ENCODE assay signal across 29 cellular contexts in genomic region chr5:81180780-81181179, GRCh38. TPM values are rescaled to one million over a fixed set of nuclear protein-coding genes. Genes with fewer than 3 reads are reported as not detected.
"Had no signal": no experiment of that assay in that cellular context is flagged by ENCODE, and none has a peak within 500 bp of the region (broad histone marks: within the 10 kb centered on the region; RNA-seq: fewer than 3 reads in every experiment).

No MANE protein-coding gene starts in this region.

- H3K27ac Mint-ChIP-seq: dendritic cell treated with granulocyte-macrophage colony-stimulating factor and Interleukin-4, amounts not matched to agents 40 ng/mL and 50 ng/mL, for 4 days; endodermal cell; natural killer cell; stimulated activated effector memory CD8-positive, alpha-beta T cell treated with anti-CD3 and anti-CD28 coated beads, Interleukin-12 subunit alpha, Interleukin-12 subunit beta, amount 100 ng/mL, for 72 hours; type B pancreatic cell had no signal

- H3K36me3 ChIP-seq: gastrocnemius medialis, ovary, sigmoid colon, thyroid gland had no signal

- H3K36me3 Mint-ChIP-seq: memory B cell, natural killer cell, type B pancreatic cell had no signal

- H3K27me3 Mint-ChIP-seq: dendritic cell treated with granulocyte-macrophage colony-stimulating factor and Interleukin-4, amounts not matched to agents 40 ng/mL and 50 ng/mL, for 4 days had no signal

- H3K9me3 ChIP-seq: gastrocnemius medialis, ovary, psoas muscle, sigmoid colon, stomach, thyroid gland had no signal

- DNase-seq: effector CD8-positive, alpha-beta T cell; endodermal cell; foreskin fibroblast; gastrocnemius medialis; head of caudate nucleus; natural killer cell; occipital lobe; ovary; posterior cingulate gyrus; psoas muscle; right cardiac atrium; sigmoid colon; stimulated activated CD4-positive, alpha-beta T cell treated with anti-CD3 and anti-CD28 coated beads, Interleukin-2, amount 100 ng/mL, for 24 hours; stimulated activated CD4-positive, alpha-beta T cell treated with anti-CD3 and anti-CD28 coated beads, Interleukin-4, amount 100 ng/mL, for 24 hours; stimulated activated naive CD4-positive, alpha-beta T cell treated with Interleukin-2 at 50 U/mL for 16 hours; stomach; thyroid gland had no signal

- H3K4me1 Mint-ChIP-seq: natural killer cell had no signal

- H3K4me1 ChIP-seq: gastrocnemius medialis, psoas muscle, sigmoid colon, stomach, thyroid gland had no signal

- H3K9me3 Mint-ChIP-seq: dendritic cell treated with granulocyte-macrophage colony-stimulating factor and Interleukin-4, amounts not matched to agents 40 ng/mL and 50 ng/mL, for 4 days; endodermal cell; natural killer cell; stimulated activated effector memory CD8-positive, alpha-beta T cell treated with anti-CD3 and anti-CD28 coated beads, Interleukin-12 subunit alpha, Interleukin-12 subunit beta, amount 100 ng/mL, for 72 hours had no signal

- H3K4me3 ChIP-seq: gastrocnemius medialis, lung, ovary, psoas muscle, sigmoid colon, stomach, thyroid gland had no signal

- H3K27me3 ChIP-seq: gastrocnemius medialis, ovary, sigmoid colon, stomach, thyroid gland had no signal

- H3K27ac ChIP-seq: epithelial cell of prostate, gastrocnemius medialis, ovary, psoas muscle, sigmoid colon, stomach, thyroid gland had no signal

- ATAC-seq: esophagus mucosa; gastrocnemius medialis; left lobe of liver; natural killer cell; psoas muscle; right cardiac atrium; stimulated activated effector memory CD8-positive, alpha-beta T cell treated with anti-CD3 and anti-CD28 coated beads, Interleukin-12 subunit alpha, Interleukin-12 subunit beta, amount 100 ng/mL, for 72 hours had no signal

- H3K4me3 Mint-ChIP-seq: dendritic cell treated with granulocyte-macrophage colony-stimulating factor and Interleukin-4, amounts not matched to agents 40 ng/mL and 50 ng/mL, for 4 days; endodermal cell; memory B cell; natural killer cell; stimulated activated effector memory CD8-positive, alpha-beta T cell treated with anti-CD3 and anti-CD28 coated beads, Interleukin-12 subunit alpha, Interleukin-12 subunit beta, amount 100 ng/mL, for 72 hours; type B pancreatic cell had no signal

- FAIRE-seq: keratinocyte, urothelium cell line had no signal

RNA-seq across cellular contexts. Expression of gene CKMT2, which starts 52.3 kb away (rescaled TPM):
- total RNA-seq: glomerular endothelial cell, natural killer cell had no signal
- polyA plus RNA-seq: keratinocyte, neural cell had no signal
